In the genomic region with DNA sequence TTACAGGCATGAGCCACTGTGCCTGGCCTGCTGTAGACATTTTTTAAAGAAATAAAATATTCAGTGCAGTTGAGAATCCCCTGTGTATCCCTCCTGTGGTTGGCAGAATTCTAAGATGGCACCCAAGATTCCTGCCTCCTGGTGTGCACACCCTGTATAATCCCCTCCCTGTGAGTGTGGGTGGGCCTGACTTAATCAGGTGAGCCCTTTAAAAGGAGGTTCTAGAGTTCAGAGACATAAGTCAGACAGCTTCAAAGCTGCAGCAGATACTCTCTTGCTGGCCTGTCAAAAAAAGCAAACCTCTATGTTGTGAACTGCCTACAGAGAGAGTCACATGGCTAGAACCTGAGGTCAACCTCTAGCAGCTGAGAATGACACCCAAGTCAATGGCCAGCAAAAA, we compare ENCODE assay signal across 21 cellular contexts. TPM values are rescaled to one million over a fixed set of nuclear protein-coding genes. Genes with fewer than 3 reads are reported as not detected.
A peak's percentile ranks its signal among the peaks of the same experiment; 100 is the strongest.
DNase-seq lines count a peak whose midpoint lies in the region; TF ChIP-seq lines count a peak whose summit lies in the region.
"Had no signal": no experiment of that assay in that cellular context is flagged by ENCODE, and none has a peak within 500 bp of the region (broad histone marks: within the 10 kb centered on the region; RNA-seq: fewer than 3 reads in every experiment).

No MANE protein-coding gene starts in this region.

- H3K36me3 ChIP-seq in MM.1S (replicated peaks; ENCODE audit: insufficient read depth, low read length) (no peaks in the 10 kb centered on the region; the same call in 1 of the 2 replicates), endodermal cell (ENCODE audit: control insufficient read depth, insufficient read depth, low read length) (no peaks in the 10 kb centered on the region), Karpas-422 (ENCODE audit: insufficient read depth, low read length) (no peaks in the 10 kb centered on the region)
- H3K36me3 ChIP-seq: Peyer's patch had no signal

- no peak overlapping the region for H3K4me3 Mint-ChIP-seq in endodermal cell
- H3K4me3 Mint-ChIP-seq: GM23338 had no signal

- no peaks in the 10 kb centered on the region for H3K36me3 Mint-ChIP-seq in endodermal cell (ENCODE audit: low read depth)

- H3K27me3 ChIP-seq in MM.1S (replicated peaks; ENCODE audit: insufficient read depth, low read length) (0 out of 2 replicates have a peak, but pooled peaks cover under 1% of the 10 kb centered on the region), endodermal cell (ENCODE audit: control insufficient read depth, insufficient read depth, low read length, poor library complexity, severe bottlenecking) (peaks cover 27% of the 10 kb centered on the region), Karpas-422 (ENCODE audit: low read length) (no peaks in the 10 kb centered on the region)
- H3K27me3 ChIP-seq: Peyer's patch had no signal

- DNase-seq in activated CD8-positive, alpha-beta memory T cell treated with anti-CD3 and anti-CD28 coated beads, Interleukin-2, amount 50 U/mL, for 48 hours, result peak; percentile 1
- no peak for DNase-seq in activated CD8-positive, alpha-beta memory T cell treated with anti-CD3 and anti-CD28 coated beads, Interleukin-2, amount 50 U/mL, for 4 hours
- DNase-seq in MM.1S, result no peak
- DNase-seq in endodermal cell, result peak; percentile 10
- DNase-seq in stimulated activated CD8-positive, alpha-beta memory T cell treated with anti-CD3 and anti-CD28 coated beads, Interleukin-4, amount 100 ng/mL, for 48 hours, result peak; percentile 12
- no peak for DNase-seq in lower leg skin (ENCODE audit: low spot score in 2 of 2)
- DNase-seq in Karpas-422, result no peak
- no peak for DNase-seq in NCI-H146 (lab: John Stamatoyannopoulos, UW)
- DNase-seq: DMS53, GDM1, MV-4-11, NCI-H1105 treated with DMSO at 0.1 percent for 48 hours, NCI-H1694, NCI-H2081, NCI-H2171 treated with DMSO at 0.1 percent for 48 hours, NCI-H524 treated with DMSO at 0.1 percent for 48 hours, NCI-H82 had no signal

- H3K4me3 ChIP-seq in MM.1S (ENCODE audit: low read length), result no peak overlapping the region
- no peak overlapping the region for H3K4me3 ChIP-seq in endodermal cell (ENCODE audit: low read length)
- H3K4me3 ChIP-seq in lower leg skin (ENCODE audit: low read depth, poor library complexity, severe bottlenecking), result no peak overlapping the region
- H3K4me3 ChIP-seq in Karpas-422 (ENCODE audit: low read length), result no peak overlapping the region
- H3K4me3 ChIP-seq: GM23338, Peyer's patch had no signal

- H3K9ac ChIP-seq in MM.1S (ENCODE audit: low read length) (no peak overlapping the region), endodermal cell (ENCODE audit: extremely low read depth, low read length, poor library complexity, severe bottlenecking) (no peak overlapping the region), Karpas-422 (ENCODE audit: low read length) (no peak overlapping the region)
- H3K9ac ChIP-seq: KMS-11 had no signal

- H3F3A ChIP-seq in MM.1S (ENCODE audit: insufficient read depth, low read length), result peaks cover 2% of the 10 kb centered on the region; the same call in 1 of the 2 replicates

- no peak overlapping the region for H3K27ac Mint-ChIP-seq in endodermal cell
- H3K27ac Mint-ChIP-seq: GM23338 had no signal

- H3K27me3 Mint-ChIP-seq in endodermal cell (ENCODE audit: insufficient read depth), result peaks cover 38% of the 10 kb centered on the region

- no peaks in the 10 kb centered on the region for H3K9me2 ChIP-seq in MM.1S (replicated peaks; ENCODE audit: insufficient read depth, low read length)
- H3K9me2 ChIP-seq in Karpas-422 (replicated peaks; ENCODE audit: insufficient read depth, low read length), result no peaks in the 10 kb centered on the region

- TF ChIP-seq CTCF in MM.1S (IDR thresholded peaks at IDR 0.05; ENCODE audit: low read length), result no peak
- no peak for TF ChIP-seq CTCF in endodermal cell (conservative IDR thresholded peaks at IDR 0.05)
- no peak for TF ChIP-seq CTCF in lower leg skin (IDR thresholded peaks at IDR 0.05)

- H4K20me1 ChIP-seq in MM.1S (ENCODE audit: insufficient read depth, low read length), result no peaks in the 10 kb centered on the region
- no peaks in the 10 kb centered on the region for H4K20me1 ChIP-seq in Karpas-422 (ENCODE audit: insufficient read depth, low read depth, low read length)

- intact Hi-C loops in lower leg skin (cut with DNase I; ENCODE audit: low total_unique reads), result loop anchor here (5.0 kb wide), 1 partner anchor 47 kb away; no protein-coding TSS in a partner anchor

- H2AFZ ChIP-seq in MM.1S (ENCODE audit: low read length) (0 out of 2 replicates have a peak overlapping the region, but pooled peaks have one; percentile 17), Karpas-422 (ENCODE audit: low read length) (no peak overlapping the region)
- H2AFZ ChIP-seq: GM23338 had no signal

- H3K9me3 Mint-ChIP-seq in endodermal cell, result no peaks in the 10 kb centered on the region
- H3K9me3 Mint-ChIP-seq: GM23338 had no signal

- H3K4me2 ChIP-seq in MM.1S (ENCODE audit: low read depth, low read length) (no peak overlapping the region), Karpas-422 (ENCODE audit: low read depth, low read length, poor library complexity, severe bottlenecking) (no peak overlapping the region)
- H3K4me2 ChIP-seq: GM23338, KMS-11 had no signal

- H3K4me1 Mint-ChIP-seq in endodermal cell, result peaks cover 15% of the 10 kb centered on the region

- no peak for TF ChIP-seq POLR2A in lower leg skin (IDR thresholded peaks at IDR 0.05)

- peaks cover 32% of the 10 kb centered on the region for H3K4me1 ChIP-seq in MM.1S (ENCODE audit: low read length)
- H3K4me1 ChIP-seq in endodermal cell (ENCODE audit: control insufficient read depth, insufficient read depth, low read length), result peaks cover 5% of the 10 kb centered on the region
- peaks cover 30% of the 10 kb centered on the region for H3K4me1 ChIP-seq in Karpas-422 (ENCODE audit: low read length)

- no peaks in the 10 kb centered on the region for H3K79me2 ChIP-seq in MM.1S (ENCODE audit: low read length)
- no peaks in the 10 kb centered on the region for H3K79me2 ChIP-seq in Karpas-422 (ENCODE audit: low read length)

- H3K27ac ChIP-seq in MM.1S (ENCODE audit: low read length) (no peak overlapping the region), endodermal cell (ENCODE audit: low read depth, low read length) (no peak overlapping the region), Karpas-422 (ENCODE audit: low read length) (no peak overlapping the region)
- H3K27ac ChIP-seq: C4-2B, KMS-11, Peyer's patch had no signal

- no peaks in the 10 kb centered on the region for H3K9me3 ChIP-seq in MM.1S (replicated peaks; ENCODE audit: insufficient read depth, low read length)
- H3K9me3 ChIP-seq in endodermal cell (ENCODE audit: control insufficient read depth, low read length), result no peaks in the 10 kb centered on the region
- H3K9me3 ChIP-seq in Karpas-422 (ENCODE audit: low read length), result no peaks in the 10 kb centered on the region
- H3K9me3 ChIP-seq: Peyer's patch had no signal

RNA-seq across cellular contexts. Expression of a gene that starts 7.0 kb away (rescaled TPM):
- total RNA-seq in endodermal cell (10 to 100 TPM; 12.9 to 14.7 TPM), lower leg skin (100 to 1,000 TPM in 1 of 4 donors, 10 to 100 TPM in 3; 69.9 to 110 (median 70.8) TPM)
- 2.2 TPM for polyA plus RNA-seq in endodermal cell (2013, experiment 1 of 2)
- 1.4 TPM for polyA plus RNA-seq in endodermal cell (2013, experiment 2 of 2)
- total RNA-seq in Karpas-422 (2014; rRNA removed; shearing (Covaris generic); ENCODE audit: low replicate concordance), result 0.41 and 2.5 TPM in 2 replicates

Comparison
In these comparisons a context has a peak if more than half of its experiments do, and no peak if none do; other contexts are left out.
1. DNase-seq: peak in activated CD8-positive, alpha-beta memory T cell treated with anti-CD3 and anti-CD28 coated beads, Interleukin-2, amount 50 U/mL, for 48 hours (single experiment), endodermal cell (single experiment) and stimulated activated CD8-positive, alpha-beta memory T cell treated with anti-CD3 and anti-CD28 coated beads, Interleukin-4, amount 100 ng/mL, for 48 hours (single experiment); none in activated CD8-positive, alpha-beta memory T cell treated with anti-CD3 and anti-CD28 coated beads, Interleukin-2, amount 50 U/mL, for 4 hours (single experiment), MM.1S (single experiment), lower leg skin (0 of 2), Karpas-422 (single experiment) and NCI-H146 (single experiment).